In the genomic region with DNA sequence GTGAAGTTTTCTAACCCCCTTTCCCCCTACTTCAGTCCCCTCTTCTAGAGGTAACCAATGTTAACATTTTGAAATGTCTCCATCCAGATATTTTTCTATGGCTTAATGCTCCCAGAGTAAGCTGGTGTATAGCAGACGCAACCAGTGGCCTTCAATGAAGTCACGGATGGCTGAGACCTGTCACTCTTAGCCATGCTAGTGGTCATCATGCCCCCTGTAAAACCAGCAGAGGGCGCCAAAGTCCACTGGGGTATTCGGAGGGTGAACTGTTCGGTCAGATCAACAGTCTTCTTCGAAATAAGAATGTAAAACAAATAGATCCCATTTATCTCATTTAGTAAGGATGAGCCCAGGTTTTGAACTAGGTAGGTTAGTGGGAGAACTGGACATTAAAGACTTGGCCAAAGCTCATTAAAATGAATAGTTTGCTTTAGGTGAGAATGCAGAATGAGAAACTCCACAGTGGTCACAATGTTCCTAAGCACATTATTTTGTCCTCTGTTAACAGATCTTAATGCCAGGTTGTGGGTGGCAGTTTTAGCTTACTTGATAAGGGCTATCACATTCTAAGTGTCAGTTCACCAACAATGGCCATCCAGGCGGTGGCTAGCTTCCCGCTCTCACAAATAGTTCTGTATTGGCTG, we compare ENCODE assay signal across 9 cellular contexts. TPM values are rescaled to one million over a fixed set of nuclear protein-coding genes. Genes with fewer than 3 reads are reported as not detected.
A peak's percentile ranks its signal among the peaks of the same experiment; 100 is the strongest.
DNase-seq lines count a peak whose midpoint lies in the region; ATAC-seq and TF ChIP-seq lines count a peak whose summit lies in the region.
"Had no signal": no experiment of that assay in that cellular context is flagged by ENCODE, and none has a peak within 500 bp of the region (broad histone marks: within the 10 kb centered on the region; RNA-seq: fewer than 3 reads in every experiment).

No MANE protein-coding gene starts in this region.

- no peak overlapping the region for H3K4me2 ChIP-seq in OCI-LY1 (ENCODE audit: low read length)

- no peaks in the 10 kb centered on the region for H3F3A ChIP-seq in OCI-LY1 (ENCODE audit: insufficient read depth, low read length)

- no peaks in the 10 kb centered on the region for H3K27me3 ChIP-seq in OCI-LY1 (ENCODE audit: insufficient read depth, low read length)
- no peaks in the 10 kb centered on the region for H3K27me3 ChIP-seq in ascending aorta
- no peaks in the 10 kb centered on the region for H3K27me3 ChIP-seq in testis

- H3K27ac ChIP-seq in OCI-LY1 (ENCODE audit: low read depth, low read length, poor library complexity, severe bottlenecking), result no peak overlapping the region
- no peak overlapping the region for H3K27ac ChIP-seq in ascending aorta
- H3K27ac ChIP-seq in testis, result no peak overlapping the region

- H3K36me3 ChIP-seq in OCI-LY1 (ENCODE audit: insufficient read depth, low read length), result no peaks in the 10 kb centered on the region
- no peaks in the 10 kb centered on the region for H3K36me3 ChIP-seq in ascending aorta
- H3K36me3 ChIP-seq in testis (ENCODE audit: low read depth, missing control alignments), result no peaks in the 10 kb centered on the region

- H2AFZ ChIP-seq in OCI-LY1 (ENCODE audit: low read length), result no peak overlapping the region

- no peak overlapping the region for H3K9ac ChIP-seq in OCI-LY1 (ENCODE audit: low read length)

- H3K9me2 ChIP-seq in OCI-LY1 (ENCODE audit: low read depth, low read length), result no peaks in the 10 kb centered on the region

- TF ChIP-seq POLR2A in testis (IDR thresholded peaks at IDR 0.05), result no peak

- H4K20me1 ChIP-seq in OCI-LY1 (ENCODE audit: insufficient read depth, low read length), result no peaks in the 10 kb centered on the region

- H3K79me2 ChIP-seq in OCI-LY1 (ENCODE audit: insufficient read depth, low read length), result no peaks in the 10 kb centered on the region

- H3K4me1 ChIP-seq in OCI-LY1 (ENCODE audit: insufficient read depth, low read length, severe bottlenecking) (no peaks in the 10 kb centered on the region), ascending aorta (no peaks in the 10 kb centered on the region), testis (no peaks in the 10 kb centered on the region)

- peak; percentile 87 for ATAC-seq in GM21360 (IDR thresholded peaks at IDR 0.05; ENCODE audit: unreplicated experiment)
- peak; percentile 90 for ATAC-seq in HG03565 (IDR thresholded peaks at IDR 0.05; ENCODE audit: unreplicated experiment)

- H3K4me3 ChIP-seq in OCI-LY1 (ENCODE audit: low read depth, low read length, poor library complexity, severe bottlenecking), result no peak overlapping the region
- H3K4me3 ChIP-seq in ascending aorta, result no peak overlapping the region
- H3K4me3 ChIP-seq in testis, result no peak overlapping the region

- peak; percentile 97 for TF ChIP-seq CTCF in OCI-LY1 (IDR thresholded peaks at IDR 0.05; ENCODE audit: low read length)
- TF ChIP-seq CTCF in ascending aorta (IDR thresholded peaks at IDR 0.05), result peak in 2 of 3 experiments; percentile 14 to 24
- TF ChIP-seq CTCF in testis (IDR thresholded peaks at IDR 0.05), result peak; percentile 42 to 56 (median 43)

- H3K9me3 ChIP-seq in OCI-LY1 (ENCODE audit: low read length) (no peaks in the 10 kb centered on the region), ascending aorta (no peaks in the 10 kb centered on the region), testis (no peaks in the 10 kb centered on the region)

- intact Hi-C loops in ascending aorta (cut with DNase I), result no loop called here
- intact Hi-C loops in testis (cut with DNase I; ENCODE audit: low total_unique reads), result no loop called here

- 40 to 44% methylated on average over 8 of the region's 8 CpGs for WGBS in testis, 2 donors

- peak; percentile 54 for DNase-seq in DMS 273 (lab: John Stamatoyannopoulos, UW; ENCODE audit: unreplicated experiment)
- DNase-seq in DMS 273 treated with DMSO at 0.1 percent for 48 hours (lab: John Stamatoyannopoulos, UW), result no peak
- DNase-seq in ascending aorta (ENCODE audit: low spot score in 2 of 2), result peak in 1 of 2 donors; percentile 66
- DNase-seq in kidney tubule cell (ENCODE audit: low spot score), result peak; percentile 76
- DNase-seq in testis, result peak; percentile 76

RNA-seq across cellular contexts. Expression of a gene that starts 8.6 kb away (rescaled TPM):
- total RNA-seq in ascending aorta (not detected), testis (1 to 10 TPM in 1 of 2 donors, under 1 TPM in 1; 0.25 to 2.0 TPM)
- 0.25 TPM for polyA plus RNA-seq in testis (ENCODE audit: insufficient read depth, low read depth, low replicate concordance)

RNA-seq across cellular contexts. Expression of a gene that starts 27.8 kb away (rescaled TPM):
- not detected for total RNA-seq in ascending aorta
- total RNA-seq in testis, result not detected
- polyA plus RNA-seq in testis (ENCODE audit: insufficient read depth, low read depth, low replicate concordance), result not detected
- total RNA-seq: temporal lobe had no signal

RNA-seq across cellular contexts. Expression of a gene that starts 47.1 kb away (rescaled TPM):
- total RNA-seq in ascending aorta (not detected), testis (under 1 TPM; 0.19 to 0.39 TPM)
- polyA plus RNA-seq in testis (ENCODE audit: insufficient read depth, low read depth, low replicate concordance), result 1.1 TPM
- total RNA-seq: temporal lobe had no signal

Comparison
In these comparisons a context has a peak if more than half of its experiments do, and no peak if none do; other contexts are left out.
1. CTCF ChIP-seq: peak in every context shown above with its lines; median percentile 97 in OCI-LY1; 43 in testis; 19 in ascending aorta.